In the genomic region with DNA sequence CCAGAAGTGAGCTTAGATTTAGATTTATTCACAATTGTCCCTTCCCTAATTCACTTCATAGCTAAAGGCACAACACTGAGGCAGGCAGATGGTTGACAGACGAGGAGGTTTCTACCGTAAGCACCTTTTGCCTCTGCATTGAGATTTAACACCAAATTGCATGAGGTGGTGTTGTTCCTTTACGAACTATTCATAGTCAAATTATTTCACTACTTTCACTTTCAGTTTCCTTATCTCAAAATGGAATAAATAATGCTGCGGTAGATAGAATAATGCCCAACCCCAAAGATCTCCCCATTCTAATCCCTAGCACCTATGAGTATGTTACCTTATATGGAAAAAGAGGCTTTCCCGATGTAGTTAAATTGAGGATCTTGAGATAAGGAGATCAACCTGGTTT, we compare ENCODE assay signal across 14 cellular contexts.
A peak's percentile ranks its signal among the peaks of the same experiment; 100 is the strongest.
DNase-seq lines count a peak whose midpoint lies in the region; ATAC-seq and TF ChIP-seq lines count a peak whose summit lies in the region.
"Had no signal": no experiment of that assay in that cellular context is flagged by ENCODE, and none has a peak within 500 bp of the region (broad histone marks: within the 10 kb centered on the region; RNA-seq: fewer than 3 reads in every experiment).

No MANE protein-coding gene starts in this region.

- no peaks in the 10 kb centered on the region for H3K9me3 Mint-ChIP-seq in activated T-cell treated with anti-CD3 and anti-CD28 coated beads, Interleukin-2, amount 50 U/mL, for 24 hours
- no peaks in the 10 kb centered on the region for H3K9me3 Mint-ChIP-seq in central memory CD8-positive, alpha-beta T cell
- no peaks in the 10 kb centered on the region for H3K9me3 Mint-ChIP-seq in stimulated activated memory B cell treated with anti-CD40 and anti-IgM and Interleukin-4, amounts not matched to agents 10 μg/mL and 1 μg/mL and 100 μg/mL, for 72 hours
- H3K9me3 Mint-ChIP-seq: IgD-negative memory B cell had no signal

- H3K4me3 Mint-ChIP-seq in activated T-cell treated with anti-CD3 and anti-CD28 coated beads, Interleukin-2, amount 50 U/mL, for 24 hours: peak overlapping the region; percentile 30
- peak overlapping the region; percentile 47 for H3K4me3 Mint-ChIP-seq in central memory CD8-positive, alpha-beta T cell
- peak overlapping the region; percentile 15 for H3K4me3 Mint-ChIP-seq in stimulated activated memory B cell treated with anti-CD40 and anti-IgM and Interleukin-4, amounts not matched to agents 10 μg/mL and 1 μg/mL and 100 μg/mL, for 72 hours

- ATAC-seq in central memory CD8-positive, alpha-beta T cell (replicated peaks; ENCODE audit: extremely low read depth, poor library complexity, severe bottlenecking): no peak
- no peak for ATAC-seq in stimulated activated memory B cell treated with anti-CD40 and anti-IgM and Interleukin-4, amounts not matched to agents 10 μg/mL and 1 μg/mL and 100 μg/mL, for 72 hours
- no peak for ATAC-seq in GM19324 (IDR thresholded peaks at IDR 0.05; ENCODE audit: low FRiP score, unreplicated experiment)

- H3K4me1 Mint-ChIP-seq in activated T-cell treated with anti-CD3 and anti-CD28 coated beads, Interleukin-2, amount 50 U/mL, for 24 hours (ENCODE audit: low read depth): peaks cover 17% of the 10 kb centered on the region
- peaks cover 10% of the 10 kb centered on the region for H3K4me1 Mint-ChIP-seq in central memory CD8-positive, alpha-beta T cell
- H3K4me1 Mint-ChIP-seq in stimulated activated memory B cell treated with anti-CD40 and anti-IgM and Interleukin-4, amounts not matched to agents 10 μg/mL and 1 μg/mL and 100 μg/mL, for 72 hours: peaks cover 18% of the 10 kb centered on the region

- H3K27me3 Mint-ChIP-seq in activated T-cell treated with anti-CD3 and anti-CD28 coated beads, Interleukin-2, amount 50 U/mL, for 24 hours: no peaks in the 10 kb centered on the region
- H3K27me3 Mint-ChIP-seq in central memory CD8-positive, alpha-beta T cell: no peaks in the 10 kb centered on the region
- H3K27me3 Mint-ChIP-seq in stimulated activated memory B cell treated with anti-CD40 and anti-IgM and Interleukin-4, amounts not matched to agents 10 μg/mL and 1 μg/mL and 100 μg/mL, for 72 hours: no peaks in the 10 kb centered on the region

- TF ChIP-seq CTCF in NB4 (IDR thresholded peaks at IDR 0.05; ENCODE audit: low read depth, low read length): no peak

- H3K4me3 ChIP-seq in NB4 (ENCODE audit: low read depth, low read length): peak overlapping the region; percentile 9
- H3K4me3 ChIP-seq: tibial artery had no signal

- DNase-seq in activated T-cell treated with anti-CD3 and anti-CD28 coated beads, Interleukin-2, amount 50 U/mL, for 24 hours: no peak
- no peak for DNase-seq in activated T-cell treated with anti-CD3 and anti-CD28 coated beads for 4 hours
- no peak for DNase-seq in NB4 (ENCODE audit: low read depth)
- no peak for DNase-seq in central memory CD8-positive, alpha-beta T cell (ENCODE audit: low spot score in 2 of 2)
- DNase-seq in NCI-H2171 treated with DMSO at 0.1 percent for 48 hours (lab: John Stamatoyannopoulos, UW): no peak
- DNase-seq in NCI-H1105 (lab: John Stamatoyannopoulos, UW): no peak
- DNase-seq: DMS79; NCI-H1436 treated with DMSO at 0.1 percent for 48 hours; NCI-H524 treated with DMSO at 0.1 percent for 48 hours; stimulated activated CD4-positive, alpha-beta T cell treated with anti-CD3 and anti-CD28 coated beads, Interleukin-12 subunit alpha, Interleukin-12 subunit beta, amount 100 ng/mL, for 4 hours; tibial artery had no signal

- TF ChIP-seq POLR2A in NB4 (IDR thresholded peaks at IDR 0.05; ENCODE audit: extremely low read depth, insufficient read length): no peak

- no peaks in the 10 kb centered on the region for H3K36me3 Mint-ChIP-seq in activated T-cell treated with anti-CD3 and anti-CD28 coated beads, Interleukin-2, amount 50 U/mL, for 24 hours (ENCODE audit: low read depth)
- no peaks in the 10 kb centered on the region for H3K36me3 Mint-ChIP-seq in central memory CD8-positive, alpha-beta T cell (ENCODE audit: insufficient read depth)
- H3K36me3 Mint-ChIP-seq in stimulated activated memory B cell treated with anti-CD40 and anti-IgM and Interleukin-4, amounts not matched to agents 10 μg/mL and 1 μg/mL and 100 μg/mL, for 72 hours: no peaks in the 10 kb centered on the region
- H3K36me3 Mint-ChIP-seq: IgD-negative memory B cell had no signal

- no peak overlapping the region for H3K27ac Mint-ChIP-seq in activated T-cell treated with anti-CD3 and anti-CD28 coated beads, Interleukin-2, amount 50 U/mL, for 24 hours
- H3K27ac Mint-ChIP-seq in central memory CD8-positive, alpha-beta T cell (ENCODE audit: low read depth): no peak overlapping the region
- no peak overlapping the region for H3K27ac Mint-ChIP-seq in stimulated activated memory B cell treated with anti-CD40 and anti-IgM and Interleukin-4, amounts not matched to agents 10 μg/mL and 1 μg/mL and 100 μg/mL, for 72 hours
